1 cellular context compared by ENCODE assay signal in genomic region chr7:39566056-39566921, GRCh38.
TF ChIP-seq lines count a peak whose summit lies in the region.

TSS of gene YAE1 (plus strand) at chr7:39566404. CDS start at chr7:39566419, 15 bp downstream.

TF ChIP-seq in WTC11, 78 proteins besides CTCF, POLR2A, EP300 and RAD21 (continued from another document):
- no peak for TF ChIP-seq IRF1 (CRISPR knock-in tag; IDR thresholded peaks at IDR 0.05)
